Comparison of ENCODE assay signal across 8 cellular contexts in the genomic region with DNA sequence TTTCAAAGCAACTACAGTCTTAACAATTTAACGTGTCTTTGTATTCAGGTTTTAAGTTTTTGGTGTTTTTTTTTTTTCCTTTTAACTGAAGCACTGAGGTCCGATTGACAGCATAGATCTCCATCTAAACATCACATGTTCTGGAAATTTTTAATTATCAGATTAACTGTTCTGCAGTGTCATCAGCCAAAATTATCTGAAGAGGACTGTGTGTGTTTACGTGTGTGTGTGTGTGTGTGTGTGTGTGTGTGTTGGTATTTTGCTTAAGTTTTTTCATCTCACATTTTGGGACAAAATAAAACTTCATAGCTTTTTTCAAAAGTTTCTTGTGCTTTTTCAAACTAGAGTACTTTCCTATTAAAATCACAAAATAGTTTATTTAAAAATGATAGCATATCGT. TPM values are rescaled to one million over a fixed set of nuclear protein-coding genes. Genes with fewer than 3 reads are reported as not detected.
DNase-seq lines count a peak whose midpoint lies in the region; ATAC-seq and TF ChIP-seq lines count a peak whose summit lies in the region.

No MANE protein-coding gene starts in this region.

- H2AFZ ChIP-seq in OCI-LY3 (ENCODE audit: low read depth, low read length) (no peak overlapping the region), osteoblast (ENCODE audit: low read length) (peak overlapping the region; percentile 82)

- H3K9me3 Mint-ChIP-seq in CD8-positive, alpha-beta T cell = no peaks in the 10 kb centered on the region
- no peaks in the 10 kb centered on the region for H3K9me3 Mint-ChIP-seq in endothelial cell (ENCODE audit: unreplicated experiment)

- no peak for ATAC-seq in CD8-positive, alpha-beta T cell
- ATAC-seq in GM21381 (IDR thresholded peaks at IDR 0.05; ENCODE audit: unreplicated experiment) = no peak
- ATAC-seq in HG03442 (IDR thresholded peaks at IDR 0.05; ENCODE audit: unreplicated experiment) = no peak

- CTCF ChIA-PET in CD8-positive, alpha-beta T cell (lab: Charles Lee) = interaction anchor here (1.0 to 3.8 kb wide), 4 partner anchors 9 to 170 kb away, joined by 3 to 29 read pairs (median 4); no protein-coding TSS in a partner anchor

- H3K36me3 ChIP-seq in CD8-positive, alpha-beta T cell (ENCODE audit: insufficient read depth, low read length) = no peaks in the 10 kb centered on the region
- H3K36me3 ChIP-seq in OCI-LY3 (replicated peaks; ENCODE audit: low read depth, low read length) (no peaks in the 10 kb centered on the region), osteoblast (ENCODE audit: insufficient read depth, low read length) (no peaks in the 10 kb centered on the region)

- H3K9me3 ChIP-seq in CD8-positive, alpha-beta T cell (ENCODE audit: low read length) = no peaks in the 10 kb centered on the region
- H3K9me3 ChIP-seq in OCI-LY3 (ENCODE audit: insufficient read depth, low read length) (no peaks in the 10 kb centered on the region), osteoblast (ENCODE audit: low read depth, low read length) (no peaks in the 10 kb centered on the region)

- POLR2A ChIA-PET in CD8-positive, alpha-beta T cell (lab: Charles Lee) = interaction anchor here (1.0 to 3.1 kb wide), 9 partner anchors 9 to 1452 kb away, joined by 3 to 23 read pairs (median 10); partner anchors contain the start of genes ACTL6A, MFN1, TTC14 and ZMAT3

- TF ChIP-seq CTCF in CD8-positive, alpha-beta T cell (IDR thresholded peaks at IDR 0.05) = no peak
- no peak for TF ChIP-seq CTCF in OCI-LY3 (IDR thresholded peaks at IDR 0.05; ENCODE audit: low read depth, low read length)
- TF ChIP-seq CTCF in endothelial cell (IDR thresholded peaks at IDR 0.05; ENCODE audit: unreplicated experiment) = no peak
- no peak for TF ChIP-seq CTCF in osteoblast (IDR thresholded peaks at IDR 0.05; ENCODE audit: extremely low read depth, low read depth, low read length)

- intact Hi-C loops in CD8-positive, alpha-beta T cell (cut with DNase I, micrococcal nuclease) = loop anchor here (2.0 to 5.0 kb wide), 6 partner anchors 47 to 502 kb away; partner anchors contain the start of genes ACTL6A (in 1 of the 2), USP13 (in 1 of the 2) and ZNF639 (in 1 of the 2)

- H3K79me2 ChIP-seq in OCI-LY3 (ENCODE audit: low read length) = peaks cover 66% of the 10 kb centered on the region
- peaks cover 64% of the 10 kb centered on the region for H3K79me2 ChIP-seq in osteoblast (ENCODE audit: insufficient read depth, low read length)

- H3K9ac ChIP-seq in OCI-LY3 (ENCODE audit: low read length) = peak overlapping the region; percentile 91

- no peaks in the 10 kb centered on the region for H3K27me3 Mint-ChIP-seq in CD8-positive, alpha-beta T cell (ENCODE audit: low read depth)
- H3K27me3 Mint-ChIP-seq in endothelial cell (ENCODE audit: unreplicated experiment) = peaks cover 16% of the 10 kb centered on the region

- no peaks in the 10 kb centered on the region for H3K27me3 ChIP-seq in CD8-positive, alpha-beta T cell (ENCODE audit: insufficient read depth, low read length)
- 0 out of 2 replicates have a peak, but pooled peaks cover 7% of the 10 kb centered on the region for H3K27me3 ChIP-seq in OCI-LY3 (ENCODE audit: low read depth, low read length)
- H3K27me3 ChIP-seq in osteoblast (ENCODE audit: insufficient read depth, low read length) = no peaks in the 10 kb centered on the region

- H3K36me3 Mint-ChIP-seq in CD8-positive, alpha-beta T cell = peaks cover 6% of the 10 kb centered on the region
- peaks cover 4% of the 10 kb centered on the region for H3K36me3 Mint-ChIP-seq in endothelial cell (ENCODE audit: low read depth, unreplicated experiment)

- peak overlapping the region; percentile 99 for H3K27ac Mint-ChIP-seq in CD8-positive, alpha-beta T cell
- H3K27ac Mint-ChIP-seq in endothelial cell (ENCODE audit: unreplicated experiment) = peak overlapping the region; percentile 93

- peak overlapping the region; percentile 94 for H3K27ac ChIP-seq in CD8-positive, alpha-beta T cell (ENCODE audit: low read depth, low read length)
- peak overlapping the region; percentile 10; the same call in 1 of the 2 replicates for H3K27ac ChIP-seq in OCI-LY3 (ENCODE audit: low read length)
- no peak overlapping the region for H3K27ac ChIP-seq in osteoblast (ENCODE audit: low read depth, low read length)

- no peak for DNase-seq in CD8-positive, alpha-beta T cell
- no peak for DNase-seq in endothelial cell (ENCODE audit: low spot score)
- DNase-seq in osteoblast (ENCODE audit: insufficient read length, low spot score, missing footprints) = no peak
- DNase-seq in MV-4-11 (lab: John Stamatoyannopoulos, UW) = no peak
- no peak for DNase-seq in NCI-H1417 (lab: John Stamatoyannopoulos, UW)

- peak overlapping the region; percentile 85 for H3K4me2 ChIP-seq in OCI-LY3 (ENCODE audit: low read length)
- peak overlapping the region; percentile 84 for H3K4me2 ChIP-seq in osteoblast (ENCODE audit: insufficient read depth, low read length)

- H3K4me1 Mint-ChIP-seq in CD8-positive, alpha-beta T cell (ENCODE audit: low read depth) = peaks cover 50% of the 10 kb centered on the region
- H3K4me1 Mint-ChIP-seq in endothelial cell (ENCODE audit: unreplicated experiment) = peaks cover 34% of the 10 kb centered on the region

- H4K20me1 ChIP-seq in OCI-LY3 (ENCODE audit: insufficient read depth, low read length) (peaks cover 46% of the 10 kb centered on the region), osteoblast (ENCODE audit: insufficient read depth, low read length) (peaks cover 33% of the 10 kb centered on the region)

- peaks cover 32% of the 10 kb centered on the region for H3K4me1 ChIP-seq in CD8-positive, alpha-beta T cell (ENCODE audit: insufficient read depth, low read length)
- peaks cover 19% of the 10 kb centered on the region for H3K4me1 ChIP-seq in OCI-LY3 (ENCODE audit: low read length)
- H3K4me1 ChIP-seq in osteoblast (ENCODE audit: insufficient read depth, low read length) = peaks cover 10% of the 10 kb centered on the region

- H3K4me3 Mint-ChIP-seq in CD8-positive, alpha-beta T cell = peak overlapping the region; percentile 93
- peak overlapping the region; percentile 98 for H3K4me3 Mint-ChIP-seq in endothelial cell (ENCODE audit: unreplicated experiment)

- peak overlapping the region; percentile 77 for H3K4me3 ChIP-seq in CD8-positive, alpha-beta T cell (ENCODE audit: low read depth, low read length)
- H3K4me3 ChIP-seq in OCI-LY3 (ENCODE audit: low read length) (peak overlapping the region; percentile 87), osteoblast (ENCODE audit: insufficient read depth, low read length) (peak overlapping the region; percentile 79)

RNA-seq across cellular contexts. Expression of gene PIK3CA, which starts 1.8 kb away (rescaled TPM):
- total RNA-seq in CD8-positive, alpha-beta T cell = 10 to 100 TPM; 60.3 to 61.8 TPM
- 26.7 TPM for total RNA-seq in endothelial cell (ENCODE audit: unreplicated experiment)
- 29.8 and 34.7 TPM in 2 replicates for total RNA-seq in osteoblast
